ENCODE assay signal across 8 cellular contexts in genomic region chr19:39539519-39540332, GRCh38. TPM values are rescaled to one million over a fixed set of nuclear protein-coding genes. Genes with fewer than 3 reads are reported as not detected.
DNase-seq lines count a peak whose midpoint lies in the region; ATAC-seq and TF ChIP-seq lines count a peak whose summit lies in the region.

Gene EID2 (minus strand): TSS chr19:39540161. CDS start chr19:39540079, 82 bp downstream.

- H3K36me3 Mint-ChIP-seq in activated naive CD8-positive, alpha-beta T cell treated with anti-CD3 and anti-CD28 coated beads, Interleukin-2, amount 50 U/mL, for 24 hours (ENCODE audit: low read depth), result peaks cover 10% of the 10 kb centered on the region

- peak within 1 kb of the TSS; percentile 99 for H3K27ac ChIP-seq in cardiac muscle cell
- H3K27ac ChIP-seq in parathyroid adenoma, result peak within 1 kb of the TSS; percentile 83
- peak within 1 kb of the TSS; percentile 95 to 98 (median 96) for H3K27ac ChIP-seq in transverse colon

- H3K36me3 ChIP-seq in cardiac muscle cell (no peaks in the 10 kb centered on the region), parathyroid adenoma (ENCODE audit: control insufficient read depth, insufficient read depth, low read length) (no peaks in the 10 kb centered on the region), transverse colon (no peaks in the 10 kb centered on the region)

- 0 to 1% methylated on average over 7 to 67 of the region's 84 CpGs for WGBS in transverse colon (ENCODE audit: low coverage in 1 of 2), 2 donors

- H3K4me1 ChIP-seq in cardiac muscle cell (ENCODE audit: low read depth), result peaks cover 8% of the 10 kb centered on the region
- H3K4me1 ChIP-seq in parathyroid adenoma, result peaks cover 6% of the 10 kb centered on the region
- H3K4me1 ChIP-seq in transverse colon, result peaks cover 11 to 20% (median 13%) of the 10 kb centered on the region in 4 donors

- peak within 1 kb of the TSS; percentile 96 for H3K27ac Mint-ChIP-seq in activated naive CD8-positive, alpha-beta T cell treated with anti-CD3 and anti-CD28 coated beads, Interleukin-2, amount 50 U/mL, for 24 hours

- peak; percentile 90 for ATAC-seq in HG02759 (IDR thresholded peaks at IDR 0.05; ENCODE audit: unreplicated experiment)
- peak; percentile 76 for ATAC-seq in activated naive CD8-positive, alpha-beta T cell treated with anti-CD3 and anti-CD28 coated beads, Interleukin-2, amount 50 U/mL, for 24 hours

- H3K9me3 Mint-ChIP-seq in activated naive CD8-positive, alpha-beta T cell treated with anti-CD3 and anti-CD28 coated beads, Interleukin-2, amount 50 U/mL, for 24 hours, result no peaks in the 10 kb centered on the region

- in situ Hi-C loops in transverse colon (cut with MboI; ENCODE audit: low pct_ligation_motif_present in 1 of 4, low pct_unique_long_range_greater_than_20kb in 1 of 4, low sequenced_read_pairs in 3 of 4), result loop anchor here (10.0 to 25.0 kb wide), 4 partner anchors 95 to 427 kb away; partner anchors contain the start of genes GMFG (in 2 of the 4), SAMD4B (in 2 of the 4), SUPT5H (in 2 of the 4) and RPS16 (in 1 of the 4)

- H3K79me2 ChIP-seq in parathyroid adenoma, result peaks cover 5% of the 10 kb centered on the region

- no peak within 1 kb of the TSS for H3K9ac ChIP-seq in parathyroid adenoma

- H3K27me3 ChIP-seq in cardiac muscle cell, result no peaks in the 10 kb centered on the region
- H3K27me3 ChIP-seq in parathyroid adenoma (ENCODE audit: control insufficient read depth, insufficient read depth, low read length), result no peaks in the 10 kb centered on the region
- H3K27me3 ChIP-seq in transverse colon, result no peaks in the 10 kb centered on the region

- H3K9me3 ChIP-seq in cardiac muscle cell (ENCODE audit: low read depth), result no peaks in the 10 kb centered on the region
- H3K9me3 ChIP-seq in parathyroid adenoma (ENCODE audit: control insufficient read depth, low read length), result no peaks in the 10 kb centered on the region
- no peaks in the 10 kb centered on the region for H3K9me3 ChIP-seq in transverse colon

- TF ChIP-seq CTCF in GM12865 (IDR thresholded peaks at IDR 0.05; ENCODE audit: insufficient read depth, low read depth, low read length, missing control alignments) (peak; percentile 88), cardiac muscle cell (IDR thresholded peaks at IDR 0.05; ENCODE audit: low read depth, low read length) (peak; percentile 77), parathyroid adenoma (IDR thresholded peaks at IDR 0.05) (peak; percentile 89), transverse colon (IDR thresholded peaks at IDR 0.05) (peak; percentile 78 to 85 (median 81))

- DNase-seq in GM12865 (ENCODE audit: low read depth) (peak; percentile 97), NCI-H1417 (lab: John Stamatoyannopoulos, UW) (peak; percentile 88 to 97 (median 95)), SW480 (ENCODE audit: low spot score) (peak; percentile 97), cardiac muscle cell (ENCODE audit: low read depth in 1 of 2, low spot score in 1 of 2) (peak; percentile 97 to 98), transverse colon (peak; percentile 96)
- peak; percentile 98 for DNase-seq in activated naive CD8-positive, alpha-beta T cell treated with anti-CD3 and anti-CD28 coated beads, Interleukin-2, amount 50 U/mL, for 24 hours

- intact Hi-C loops in transverse colon (cut with DNase I; ENCODE audit: low total_unique reads), result loop anchor here (10.0 kb wide), 2 partner anchors 65 to 195 kb away; partner anchors contain the start of gene SAMD4B

- H3K4me2 ChIP-seq in parathyroid adenoma (ENCODE audit: low read length), result peak within 1 kb of the TSS; percentile 81

- H3K4me3 Mint-ChIP-seq in activated naive CD8-positive, alpha-beta T cell treated with anti-CD3 and anti-CD28 coated beads, Interleukin-2, amount 50 U/mL, for 24 hours, result peak within 1 kb of the TSS; percentile 97

- H3K4me1 Mint-ChIP-seq in activated naive CD8-positive, alpha-beta T cell treated with anti-CD3 and anti-CD28 coated beads, Interleukin-2, amount 50 U/mL, for 24 hours, result peaks cover 53% of the 10 kb centered on the region

- H3K27me3 Mint-ChIP-seq in activated naive CD8-positive, alpha-beta T cell treated with anti-CD3 and anti-CD28 coated beads, Interleukin-2, amount 50 U/mL, for 24 hours, result peaks cover 2% of the 10 kb centered on the region

- no peak for TF ChIP-seq EP300 in transverse colon (IDR thresholded peaks at IDR 0.05; ENCODE audit: low read depth)

- peak; percentile 69 for TF ChIP-seq POLR2A in transverse colon (IDR thresholded peaks at IDR 0.05)

- H3K4me3 ChIP-seq in GM12865 (ENCODE audit: low read depth, low read length) (peak within 1 kb of the TSS; percentile 89), cardiac muscle cell (peak within 1 kb of the TSS; percentile 90), parathyroid adenoma (ENCODE audit: low read depth, low read length) (peak within 1 kb of the TSS; percentile 83), transverse colon (peak within 1 kb of the TSS; percentile 71 to 95 (median 84))

- peak within 1 kb of the TSS; percentile 78 for H2AFZ ChIP-seq in parathyroid adenoma

RNA-seq across cellular contexts. Expression of gene EID2, which starts in this region (rescaled TPM):
- total RNA-seq in cardiac muscle cell (20.3 and 44.5 TPM in 2 replicates), transverse colon (1 to 10 TPM; 7.5 to 10.0 (median 8.1) TPM)
- polyA plus RNA-seq in cardiac muscle cell, result 70.2 and 75.0 TPM in 2 replicates

Comparison
In these comparisons a context has a peak if more than half of its experiments do, and no peak if none do; other contexts are left out.
1. Peak in every context shown above with its lines: DNase-seq, ATAC-seq, H3K4me3 ChIP-seq and H3K27ac ChIP-seq.